8 cellular contexts compared by ENCODE assay signal in the genomic region with DNA sequence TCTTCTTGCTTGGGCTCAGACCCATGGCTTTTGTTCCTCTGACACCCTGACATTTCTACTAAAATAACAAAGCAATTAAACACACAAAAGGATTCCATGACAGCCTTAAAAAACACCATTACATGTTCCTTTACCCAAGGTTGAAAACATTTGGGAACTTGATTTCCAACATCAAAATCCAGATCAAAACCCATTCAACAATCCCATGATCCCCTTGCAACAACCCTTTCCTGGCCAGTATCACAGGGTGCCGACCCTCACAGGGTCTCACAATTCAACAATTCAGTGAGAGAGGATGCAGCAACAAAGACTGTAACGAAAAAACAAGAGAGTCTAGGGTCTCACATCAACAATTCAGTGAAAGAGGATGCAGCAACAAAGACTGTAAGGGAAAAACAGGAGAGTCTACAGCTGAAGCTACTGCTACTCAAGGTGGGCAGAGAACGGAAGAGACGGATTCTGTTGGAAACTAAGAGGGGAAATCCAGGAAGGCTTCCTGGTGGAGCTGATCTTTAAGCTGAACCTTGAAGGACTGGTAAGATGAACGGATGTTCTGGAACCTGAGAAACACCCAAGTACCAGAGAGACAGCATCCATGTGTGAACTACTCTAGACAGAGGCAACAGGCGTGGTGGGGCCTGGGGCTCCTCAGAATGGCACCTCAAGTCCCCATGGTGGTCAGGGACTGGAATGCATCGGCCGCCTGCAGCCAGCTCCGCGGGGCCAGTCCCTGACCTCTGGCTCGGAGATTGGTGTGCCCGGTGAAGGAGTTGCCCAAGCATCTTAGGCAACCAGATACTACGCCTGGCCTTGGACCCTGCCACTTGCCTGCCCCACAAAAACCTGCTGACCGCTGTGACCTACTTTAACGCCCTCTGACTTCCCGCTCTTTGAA. TPM values are rescaled to one million over a fixed set of nuclear protein-coding genes. Genes with fewer than 3 reads are reported as not detected.
DNase-seq lines count a peak whose midpoint lies in the region; ATAC-seq, FAIRE-seq and TF ChIP-seq lines count a peak whose summit lies in the region.

No MANE protein-coding gene starts in this region.

- H3K9me3 ChIP-seq in RWPE2 (ENCODE audit: severe bottlenecking) (no peaks in the 10 kb centered on the region), pancreas (no peaks in the 10 kb centered on the region)

- no peak for TF ChIP-seq CTCF in RWPE2 (IDR thresholded peaks at IDR 0.05; ENCODE audit: poor library complexity, severe bottlenecking)
- no peak for TF ChIP-seq CTCF in epithelial cell of proximal tubule (conservative IDR thresholded peaks at IDR 0.05; ENCODE audit: low read depth, low read length)
- TF ChIP-seq CTCF in pancreas (IDR thresholded peaks at IDR 0.05) = no peak

- FAIRE-seq in pancreas (lab: Jason Lieb, UNC) = no peak

- H3K4me3 ChIP-seq in RWPE2 (ENCODE audit: severe bottlenecking) = no peak overlapping the region
- peak overlapping the region; percentile 60 for H3K4me3 ChIP-seq in epithelial cell of proximal tubule (ENCODE audit: low read depth, low read length)
- H3K4me3 ChIP-seq in pancreas = peak overlapping the region in 2 of 4 donors; percentile 50

- ATAC-seq in RWPE2 (ENCODE audit: low read depth) (no peak), pancreas (peak in 3 of 4 donors; percentile 0 to 7 (median 5))

- H3K4me1 ChIP-seq in RWPE2 (ENCODE audit: insufficient read depth, poor library complexity, severe bottlenecking) (peaks cover 18% of the 10 kb centered on the region), pancreas (peaks cover 14 to 27% (median 26%) of the 10 kb centered on the region in 3 donors)

- DNase-seq in activated CD4-positive, alpha-beta T cell treated with anti-CD3 and anti-CD28 coated beads, Interleukin-2, amount 50 U/mL, for 48 hours = peak; percentile 49
- no peak for DNase-seq in activated CD4-positive, alpha-beta T cell treated with anti-CD3 and anti-CD28 coated beads, Interleukin-2, amount 50 U/mL, for 1 hour
- DNase-seq in RWPE2 (ENCODE audit: low spot score) (peak; percentile 56), epithelial cell of proximal tubule (ENCODE audit: low read depth) (no peak), pancreas (peak in 2 of 6 donors; percentile 50 to 75), DMS53 (lab: John Stamatoyannopoulos, UW) (no peak), epidermal melanocyte (ENCODE audit: insufficient read length, low spot score) (no peak), NK-92 (lab: John Stamatoyannopoulos, UW; ENCODE audit: unreplicated experiment) (no peak)

- WGBS in pancreas, 2 donors = 75 to 84% methylated on average over 16 of the region's 16 CpGs

- no peaks in the 10 kb centered on the region for H3K27me3 ChIP-seq in RWPE2 (ENCODE audit: insufficient read depth, poor library complexity, severe bottlenecking)
- H3K27me3 ChIP-seq in pancreas = no peaks in the 10 kb centered on the region

- H3K27ac ChIP-seq in RWPE2 (ENCODE audit: poor library complexity, severe bottlenecking) (peak overlapping the region; percentile 78), pancreas (peak overlapping the region; percentile 96 to 97 (median 96))

- H3K36me3 ChIP-seq in RWPE2 (ENCODE audit: low read depth) (no peaks in the 10 kb centered on the region), pancreas (no peaks in the 10 kb centered on the region)

- intact Hi-C loops in pancreas (cut with DNase I) = loop anchor here in 2 of 3 donors (5.0 to 10.0 kb wide), 2 partner anchors 571 to 883 kb away; no protein-coding TSS in a partner anchor

RNA-seq across cellular contexts. Expression of a gene that starts 22.7 kb away (rescaled TPM):
- total RNA-seq in epithelial cell of proximal tubule (87.0 and 142 TPM in 2 replicates), pancreas (100 to 1,000 TPM; 121 to 310 (median 212) TPM)
- 100 to 1,000 TPM in 1 of 2 donors, 10 to 100 TPM in 1; 63.7 to 150 TPM for polyA plus RNA-seq in pancreas

Comparison
In these comparisons a context has a peak if more than half of its experiments do, and no peak if none do; other contexts are left out.
1. DNase-seq: peak in activated CD4-positive, alpha-beta T cell treated with anti-CD3 and anti-CD28 coated beads, Interleukin-2, amount 50 U/mL, for 48 hours (2 of 2) and RWPE2 (single experiment); none in activated CD4-positive, alpha-beta T cell treated with anti-CD3 and anti-CD28 coated beads, Interleukin-2, amount 50 U/mL, for 1 hour (single experiment), epithelial cell of proximal tubule (single experiment), DMS53 (single experiment), epidermal melanocyte (single experiment) and NK-92 (single experiment).